11 cellular contexts compared by ENCODE assay signal in genomic region chr18:9653390-9653789, GRCh38. TPM values are rescaled to one million over a fixed set of nuclear protein-coding genes. Genes with fewer than 3 reads are reported as not detected.
A peak's percentile ranks its signal among the peaks of the same experiment; 100 is the strongest.
DNase-seq lines count a peak whose midpoint lies in the region; ATAC-seq, FAIRE-seq and TF ChIP-seq lines count a peak whose summit lies in the region.
"Had no signal": no experiment of that assay in that cellular context is flagged by ENCODE, and none has a peak within 500 bp of the region (broad histone marks: within the 10 kb centered on the region; RNA-seq: fewer than 3 reads in every experiment).

No MANE protein-coding gene starts in this region.

- H3K79me2 ChIP-seq in endothelial cell of umbilical vein (ENCODE audit: control insufficient read depth, insufficient read depth, low read length) (no peaks in the 10 kb centered on the region), smooth muscle cell (ENCODE audit: low read depth) (no peaks in the 10 kb centered on the region)

- H3K27ac ChIP-seq in endothelial cell of umbilical vein (ENCODE audit: insufficient read depth, low read depth, low read length): no peak overlapping the region
- no peak overlapping the region for H3K27ac ChIP-seq in smooth muscle cell (ENCODE audit: low read depth)
- H3K27ac ChIP-seq in A673 (ENCODE audit: low read depth, low read length, poor library complexity, severe bottlenecking): no peak overlapping the region
- H3K27ac ChIP-seq: SJSA1 had no signal

- intact Hi-C loops in endothelial cell of umbilical vein (cut with micrococcal nuclease): no loop called here
- intact Hi-C loops in A673 (cut with micrococcal nuclease; ENCODE audit: unreplicated experiment): no loop called here

- peak; percentile 18 for DNase-seq in COR-L47 (lab: John Stamatoyannopoulos, UW)
- DNase-seq in endothelial cell of umbilical vein (ENCODE audit: low read depth, low spot score): peak; percentile 70
- DNase-seq in middle frontal gyrus (ENCODE audit: extremely low spot score, low spot score): peak; percentile 27
- no peak for DNase-seq in smooth muscle cell (lab: John Stamatoyannopoulos, UW; ENCODE audit: unreplicated experiment)
- no peak for DNase-seq in DMS79 treated with DMSO at 0.1 percent for 48 hours (lab: John Stamatoyannopoulos, UW)
- no peak for DNase-seq in A673 (ENCODE audit: low spot score)
- DNase-seq: kidney glomerular epithelial cell, NCI-H187 treated with DMSO at 0.1 percent for 48 hours had no signal

- no peaks in the 10 kb centered on the region for H3K9me1 ChIP-seq in endothelial cell of umbilical vein (replicated peaks; ENCODE audit: control insufficient read depth, extremely low read depth, insufficient read depth, low read length)

- H3K4me3 ChIP-seq in endothelial cell of umbilical vein (replicated peaks in 1 of 3; ENCODE audit: insufficient read depth in 1 of 3, low read depth in 1 of 3, low read length in 3 of 3): no peak overlapping the region
- no peak overlapping the region for H3K4me3 ChIP-seq in smooth muscle cell
- no peak overlapping the region for H3K4me3 ChIP-seq in A673 (ENCODE audit: low read depth, low read length, poor library complexity, severe bottlenecking)
- H3K4me3 ChIP-seq: SJSA1 had no signal

- 93% methylated on average over 5 of the region's 5 CpGs for WGBS in smooth muscle cell (ENCODE audit: low lambda C conversion rate)

- TF ChIP-seq POLR2A in endothelial cell of umbilical vein (IDR thresholded peaks at IDR 0.05; ENCODE audit: low read depth, low read length): no peak

- H3K4me2 ChIP-seq in endothelial cell of umbilical vein (ENCODE audit: insufficient read depth, low read length) (no peak overlapping the region), smooth muscle cell (no peak overlapping the region)

- POLR2A ChIA-PET in endothelial cell of umbilical vein (lab: Charles Lee) (no interaction called here), A673 (lab: Charles Lee; ENCODE audit: low non-redundant PET) (no interaction called here)

- H3K9ac ChIP-seq in endothelial cell of umbilical vein (replicated peaks; ENCODE audit: extremely low read depth, insufficient read depth, low read length): no peak overlapping the region
- H3K9ac ChIP-seq in smooth muscle cell (ENCODE audit: low read depth): no peak overlapping the region

- ATAC-seq in GM21619 (IDR thresholded peaks at IDR 0.05; ENCODE audit: unreplicated experiment): no peak

- dilution Hi-C loops in endothelial cell of umbilical vein (cut with MboI; ENCODE audit: extremely low pct_ligation_motif_present, low sequenced_read_pairs): no loop called here

- H4K20me1 ChIP-seq in endothelial cell of umbilical vein (replicated peaks; ENCODE audit: control insufficient read depth, extremely low read depth, insufficient read depth, low read length): no peaks in the 10 kb centered on the region
- H4K20me1 ChIP-seq in smooth muscle cell (ENCODE audit: low read depth): no peaks in the 10 kb centered on the region

- H2AFZ ChIP-seq in endothelial cell of umbilical vein (ENCODE audit: low read depth, low read length): peak overlapping the region; percentile 43
- no peak overlapping the region for H2AFZ ChIP-seq in smooth muscle cell (ENCODE audit: low read depth)

- H3K27me3 ChIP-seq in endothelial cell of umbilical vein (ENCODE audit: control insufficient read depth in 2 of 2, insufficient read depth in 2 of 2, low read length in 2 of 2) (no peaks in the 10 kb centered on the region), smooth muscle cell (ENCODE audit: low read depth) (no peaks in the 10 kb centered on the region), A673 (replicated peaks; ENCODE audit: insufficient read depth, low read depth, low read length, poor library complexity) (no peaks in the 10 kb centered on the region)
- H3K27me3 ChIP-seq: SJSA1 had no signal

- no peaks in the 10 kb centered on the region for H3K36me3 ChIP-seq in endothelial cell of umbilical vein (ENCODE audit: control insufficient read depth in 2 of 2, extremely low read depth in 1 of 2, insufficient read depth in 2 of 2, low read length in 2 of 2)
- H3K36me3 ChIP-seq in smooth muscle cell (ENCODE audit: low read depth): no peaks in the 10 kb centered on the region
- no peaks in the 10 kb centered on the region for H3K36me3 ChIP-seq in A673 (ENCODE audit: insufficient read depth, low read length, poor library complexity, severe bottlenecking)
- H3K36me3 ChIP-seq: SJSA1 had no signal

- CTCF ChIA-PET in endothelial cell of umbilical vein (lab: Charles Lee) (interaction anchor here (1.0 to 2.5 kb wide), 4 partner anchors 8 to 41 kb away, joined by 3 to 10 read pairs (median 6); no protein-coding TSS in a partner anchor), A673 (lab: Charles Lee) (no interaction called here)

- BruUV-seq in endothelial cell of umbilical vein (replicated peaks; lab: Mats Ljungman, UMichigan): no TSS peak
- BruUV-seq in A673 (replicated peaks; lab: Mats Ljungman, UMichigan): no TSS peak

- H3F3A ChIP-seq in smooth muscle cell (ENCODE audit: low read depth): no peaks in the 10 kb centered on the region

- TF ChIP-seq CTCF in endothelial cell of umbilical vein (IDR thresholded peaks at IDR 0.05; ENCODE audit: extremely low read depth in 1 of 2, insufficient read depth in 1 of 2, low read depth in 1 of 2, low read length in 2 of 2) (no peak), smooth muscle cell (IDR thresholded peaks at IDR 0.05; ENCODE audit: borderline replicate concordance, insufficient read depth, poor library complexity, severe bottlenecking) (no peak), A673 (conservative IDR thresholded peaks at IDR 0.05; ENCODE audit: low read depth, low read length) (no peak)

- no peaks in the 10 kb centered on the region for H3K9me3 ChIP-seq in endothelial cell of umbilical vein (replicated peaks; ENCODE audit: control insufficient read depth, insufficient read depth, low read length)
- H3K9me3 ChIP-seq in smooth muscle cell (replicated peaks; ENCODE audit: low read depth): no peaks in the 10 kb centered on the region
- H3K9me3 ChIP-seq in A673 (ENCODE audit: low read depth, low read length, poor library complexity, severe bottlenecking): no peaks in the 10 kb centered on the region
- H3K9me3 ChIP-seq: SJSA1 had no signal

- no peak for FAIRE-seq in endothelial cell of umbilical vein (lab: Jason Lieb, UNC)

- H3K4me1 ChIP-seq in endothelial cell of umbilical vein (ENCODE audit: control insufficient read depth, extremely low read depth, insufficient read depth, low read length): peaks cover 4% of the 10 kb centered on the region
- H3K4me1 ChIP-seq in smooth muscle cell (ENCODE audit: low read depth): no peaks in the 10 kb centered on the region
- H3K4me1 ChIP-seq in A673 (ENCODE audit: insufficient read depth, low read length, poor library complexity, severe bottlenecking): no peaks in the 10 kb centered on the region

TF ChIP-seq in PFSK-1, 5 proteins besides CTCF, POLR2A, EP300 and RAD21:
- TF ChIP-seq POLR2AphosphoS5 (IDR thresholded peaks at IDR 0.05; ENCODE audit: low read depth, low read length) (no peak), FOXP2 (optimal IDR thresholded peaks at IDR 0.05; ENCODE audit: borderline replicate concordance, extremely low read depth, extremely low read length, insufficient read depth) (peak; percentile 78)

TF ChIP-seq in endothelial cell of umbilical vein, 7 proteins besides CTCF, POLR2A, EP300 and RAD21:
- TF ChIP-seq MYC (IDR thresholded peaks at IDR 0.05; ENCODE audit: low read depth, low read length) (no peak), POLR2AphosphoS5 (IDR thresholded peaks at IDR 0.05; ENCODE audit: insufficient read depth, low read depth, low read length) (peak; percentile 21)
TF ChIP-seq in endothelial cell of umbilical vein: peak in this region for 1.

RNA-seq across cellular contexts. Expression of gene PPP4R1, which starts 39.0 kb away (rescaled TPM):
- polyA plus RNA-seq in PFSK-1 (2012; ENCODE audit: insufficient read length, low read depth): 37.5 TPM
- total RNA-seq in endothelial cell of umbilical vein: 152 and 168 TPM in 2 replicates
- 121 and 138 TPM in 2 replicates for polyA plus RNA-seq in endothelial cell of umbilical vein
- polyA plus RNA-seq in endothelial cell of umbilical vein (2011; cell fraction: cytosol; rRNA removed): 114 and 133 TPM in 2 replicates
- 274 and 307 TPM in 2 replicates for polyA plus RNA-seq in endothelial cell of umbilical vein (2011; cell fraction: nucleus; rRNA removed)
- polyA plus RNA-seq in endothelial cell of umbilical vein (2012): 89.0 and 107 TPM in 2 replicates
- polyA minus RNA-seq in endothelial cell of umbilical vein: 251 and 272 TPM in 2 replicates
- polyA minus RNA-seq in endothelial cell of umbilical vein (2011; cell fraction: cytosol; rRNA and poly(A)+ RNA removed): 44.9 TPM
- polyA minus RNA-seq in endothelial cell of umbilical vein (2011; cell fraction: nucleus; rRNA and poly(A)+ RNA removed): 138 and 202 TPM in 2 replicates
- 78.4 and 89.7 TPM in 2 replicates for total RNA-seq in smooth muscle cell
- 25.9 and 27.5 TPM in 2 replicates for polyA plus RNA-seq in smooth muscle cell
- total RNA-seq in A673 (2021): 65.2 and 67.4 TPM in 2 replicates

RNA-seq across cellular contexts. Expression of gene RAB31, which starts 54.7 kb away (rescaled TPM):
- 53.2 TPM for polyA plus RNA-seq in PFSK-1 (2012; ENCODE audit: insufficient read length, low read depth)
- 27.9 and 30.5 TPM in 2 replicates for total RNA-seq in endothelial cell of umbilical vein
- 21.5 and 30.5 TPM in 2 replicates for polyA plus RNA-seq in endothelial cell of umbilical vein
- polyA plus RNA-seq in endothelial cell of umbilical vein (2011; cell fraction: cytosol; rRNA removed): 16.7 and 17.2 TPM in 2 replicates
- 55.6 and 82.5 TPM in 2 replicates for polyA plus RNA-seq in endothelial cell of umbilical vein (2011; cell fraction: nucleus; rRNA removed)
- polyA plus RNA-seq in endothelial cell of umbilical vein (2012): 26.6 and 30.2 TPM in 2 replicates
- polyA minus RNA-seq in endothelial cell of umbilical vein: 14.0 and 36.3 TPM in 2 replicates
- polyA minus RNA-seq in endothelial cell of umbilical vein (2011; cell fraction: cytosol; rRNA and poly(A)+ RNA removed): 71.8 TPM
- 37.9 and 74.6 TPM in 2 replicates for polyA minus RNA-seq in endothelial cell of umbilical vein (2011; cell fraction: nucleus; rRNA and poly(A)+ RNA removed)
- 116 and 123 TPM in 2 replicates for total RNA-seq in smooth muscle cell
- 389 and 414 TPM in 2 replicates for polyA plus RNA-seq in smooth muscle cell
- total RNA-seq in A673 (2021): 6.1 and 8.1 TPM in 2 replicates

Comparison
In these comparisons a context has a peak if more than half of its experiments do, and no peak if none do; other contexts are left out.
1. DNase-seq: peak in COR-L47 (single experiment), endothelial cell of umbilical vein (single experiment) and middle frontal gyrus (single experiment); none in smooth muscle cell (single experiment), DMS79 treated with DMSO at 0.1 percent for 48 hours (single experiment) and A673 (single experiment).